ENCODE assay signal across 17 cellular contexts in the genomic region with DNA sequence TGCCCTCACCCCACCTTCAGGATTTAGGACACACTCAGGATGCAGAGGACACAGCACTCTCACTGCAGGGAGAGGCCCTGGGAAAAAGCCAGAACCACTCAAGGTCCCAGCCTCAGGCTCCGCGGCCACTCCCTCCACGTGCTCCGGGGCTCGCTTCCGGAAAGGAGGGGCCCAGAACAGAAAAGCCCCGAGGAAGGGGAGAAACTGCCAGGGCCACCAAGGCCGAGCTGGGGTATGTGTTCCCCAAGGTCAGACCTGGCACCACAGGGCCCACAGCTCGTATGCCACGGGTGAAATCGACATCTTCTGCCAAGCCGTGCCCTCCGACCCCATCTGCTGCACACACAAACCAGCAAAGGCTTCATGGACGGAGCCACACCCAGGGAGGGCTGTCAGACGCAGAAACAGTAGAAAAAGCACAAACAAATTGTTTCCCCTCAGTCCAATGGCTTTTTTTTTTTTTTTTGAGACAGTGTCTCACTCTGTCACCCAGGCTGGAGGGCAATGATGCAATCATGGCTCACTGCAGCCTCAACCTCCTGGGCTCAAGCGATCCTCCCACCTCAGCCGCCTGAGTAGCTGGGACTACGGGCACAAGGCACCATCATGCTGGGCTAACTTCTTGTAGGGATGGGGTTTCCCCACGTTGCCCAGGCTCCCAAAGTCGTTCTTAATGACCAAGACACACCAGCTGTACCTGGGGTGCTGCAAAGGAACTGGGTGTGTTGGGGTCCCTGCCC. TPM values are rescaled to one million over a fixed set of nuclear protein-coding genes. Genes with fewer than 3 reads are reported as not detected.
DNase-seq lines count a peak whose midpoint lies in the region; ATAC-seq and TF ChIP-seq lines count a peak whose summit lies in the region.
"Had no signal": no experiment of that assay in that cellular context is flagged by ENCODE, and none has a peak within 500 bp of the region (broad histone marks: within the 10 kb centered on the region; RNA-seq: fewer than 3 reads in every experiment).

No MANE protein-coding gene starts in this region.

- H3K27ac Mint-ChIP-seq in progenitor cell of endocrine pancreas = peak overlapping the region; percentile 33
- H3K27ac Mint-ChIP-seq: activated naive CD8-positive, alpha-beta T cell; CD4-positive, alpha-beta T cell had no signal

- peak overlapping the region; percentile 73 for H2AFZ ChIP-seq in PC-3 (ENCODE audit: low read length)

- H3K27me3 ChIP-seq in PC-3 (ENCODE audit: low read length) (no peaks in the 10 kb centered on the region), left ventricle myocardium inferior (ENCODE audit: low read depth) (no peaks in the 10 kb centered on the region), SJCRH30 (no peaks in the 10 kb centered on the region)
- H3K27me3 ChIP-seq: right lobe of liver, upper lobe of left lung had no signal

- peaks cover 10% of the 10 kb centered on the region for H3K36me3 Mint-ChIP-seq in progenitor cell of endocrine pancreas (ENCODE audit: insufficient read depth)
- H3K36me3 Mint-ChIP-seq: activated naive CD8-positive, alpha-beta T cell had no signal

- H3K36me3 ChIP-seq in PC-3 (ENCODE audit: low read depth, low read length) (no peaks in the 10 kb centered on the region), left ventricle myocardium inferior (peaks cover 41% of the 10 kb centered on the region), SJCRH30 (no peaks in the 10 kb centered on the region)
- H3K36me3 ChIP-seq: right lobe of liver had no signal

- no peaks in the 10 kb centered on the region for H3K9me3 ChIP-seq in PC-3 (ENCODE audit: low read length)
- no peaks in the 10 kb centered on the region for H3K9me3 ChIP-seq in left ventricle myocardium inferior (replicated peaks)
- no peaks in the 10 kb centered on the region; the same call in 1 of the 2 replicates for H3K9me3 ChIP-seq in SJCRH30 (replicated peaks)
- H3K9me3 ChIP-seq: right lobe of liver, upper lobe of left lung had no signal

- H3K9me3 Mint-ChIP-seq in progenitor cell of endocrine pancreas (ENCODE audit: low read depth) = no peaks in the 10 kb centered on the region
- H3K9me3 Mint-ChIP-seq: CD4-positive, alpha-beta T cell had no signal

- peak; percentile 44 for ATAC-seq in PC-3

- H3K4me1 ChIP-seq in PC-3 (ENCODE audit: insufficient read depth, low read length) = peaks cover 17% of the 10 kb centered on the region
- peaks cover 39% of the 10 kb centered on the region for H3K4me1 ChIP-seq in left ventricle myocardium inferior
- no peaks in the 10 kb centered on the region for H3K4me1 ChIP-seq in SJCRH30
- H3K4me1 ChIP-seq: right lobe of liver had no signal

- H3K4me2 ChIP-seq in PC-3 (ENCODE audit: low read length) = peak overlapping the region; percentile 41

- no peaks in the 10 kb centered on the region for H3K27me3 Mint-ChIP-seq in progenitor cell of endocrine pancreas
- H3K27me3 Mint-ChIP-seq: activated naive CD8-positive, alpha-beta T cell; CD4-positive, alpha-beta T cell had no signal

- H4K20me1 ChIP-seq in PC-3 (ENCODE audit: low read length) = no peaks in the 10 kb centered on the region

- POLR2A ChIA-PET in PC-3 (lab: Charles Lee; ENCODE audit: unreplicated experiment) = no interaction called here

- BruUV-seq in PC-3 (replicated peaks; lab: Mats Ljungman, UMichigan) = no TSS peak

- H3F3A ChIP-seq in PC-3 (ENCODE audit: low read length, unreplicated experiment) = no peaks in the 10 kb centered on the region

- intact Hi-C loops in PC-3 (cut with micrococcal nuclease) (no loop called here), left ventricle myocardium inferior (cut with micrococcal nuclease) (no loop called here)

- no peaks in the 10 kb centered on the region for H3K79me2 ChIP-seq in PC-3 (ENCODE audit: low read length)

- DNase-seq in HPDE6-E6E7 (ENCODE audit: extremely low spot score) (peak; percentile 76), PC-3 (peak; percentile 55), left ventricle myocardium inferior (peak; percentile 43), progenitor cell of endocrine pancreas (ENCODE audit: low spot score, unreplicated experiment) (no peak), NCI-H146 (lab: John Stamatoyannopoulos, UW) (no peak), SJCRH30 (no peak), NCI-H446 treated with DMSO at 0.1 percent for 48 hours (lab: John Stamatoyannopoulos, UW) (no peak)
- DNase-seq: activated CD4-positive, alpha-beta T cell treated with anti-CD3 and anti-CD28 coated beads for 4 hours; activated T-cell treated with anti-CD3 and anti-CD28 coated beads for 4 hours; CD4-positive, alpha-beta T cell; EL; NCI-H1417; right lobe of liver; stimulated activated CD4-positive, alpha-beta T cell treated with anti-CD3 and anti-CD28 coated beads, Interleukin-4, amount 100 ng/mL, for 4 hours; T-helper 2 cell had no signal

- TF ChIP-seq CTCF in PC-3 (conservative IDR thresholded peaks at IDR 0.05; ENCODE audit: low read depth, low read length) (no peak), left ventricle myocardium inferior (IDR thresholded peaks at IDR 0.05; ENCODE audit: borderline replicate concordance) (no peak), progenitor cell of endocrine pancreas (IDR thresholded peaks at IDR 0.05; ENCODE audit: unreplicated experiment) (no peak)

- peaks cover 9% of the 10 kb centered on the region for H3K4me1 Mint-ChIP-seq in progenitor cell of endocrine pancreas (ENCODE audit: low read depth)

- no peak overlapping the region for H3K4me3 Mint-ChIP-seq in progenitor cell of endocrine pancreas (ENCODE audit: low read depth)
- H3K4me3 Mint-ChIP-seq: activated naive CD8-positive, alpha-beta T cell; CD4-positive, alpha-beta T cell had no signal

- CTCF ChIA-PET in PC-3 (lab: Charles Lee) = interaction anchor here (0.6 kb wide), 2 partner anchors 13 to 25 kb away, joined by 3 to 7 read pairs; no protein-coding TSS in a partner anchor

- H3K4me3 ChIP-seq in PC-3 (ENCODE audit: low read length) (no peak overlapping the region), left ventricle myocardium inferior (no peak overlapping the region), SJCRH30 (no peak overlapping the region)
- H3K4me3 ChIP-seq: right lobe of liver, upper lobe of left lung had no signal

- H3K9ac ChIP-seq in PC-3 (ENCODE audit: low read length) = no peak overlapping the region

- H3K9me2 ChIP-seq in PC-3 (replicated peaks; ENCODE audit: low read length) = no peaks in the 10 kb centered on the region

- H3K27ac ChIP-seq in PC-3 (ENCODE audit: low read length) = 0 out of 2 replicates have a peak overlapping the region, but pooled peaks have one; percentile 28
- H3K27ac ChIP-seq in left ventricle myocardium inferior (replicated peaks) = peak overlapping the region; percentile 59
- no peak overlapping the region for H3K27ac ChIP-seq in SJCRH30
- H3K27ac ChIP-seq: right lobe of liver, upper lobe of left lung had no signal

RNA-seq across cellular contexts. Expression of a gene that starts 33.4 kb away (rescaled TPM):
- 116 TPM in 2 replicates for total RNA-seq in PC-3 (2014; rRNA removed)
- total RNA-seq in left ventricle myocardium inferior = 79.2 TPM
- total RNA-seq in progenitor cell of endocrine pancreas = 59.7 and 59.9 TPM in 2 replicates
- 52.8 and 64.7 TPM in 2 replicates for total RNA-seq in SJCRH30 (2014; rRNA removed; shearing (Covaris generic))

RNA-seq across cellular contexts. Expression of a gene that starts 36.5 kb away (rescaled TPM):
- total RNA-seq in PC-3 (2014; rRNA removed) = 17.3 and 18.6 TPM in 2 replicates
- total RNA-seq in left ventricle myocardium inferior = 3.4 TPM
- total RNA-seq in progenitor cell of endocrine pancreas = 17.2 and 21.0 TPM in 2 replicates
- total RNA-seq in SJCRH30 (2014; rRNA removed; shearing (Covaris generic)) = 4.5 and 10.0 TPM in 2 replicates

RNA-seq across cellular contexts. Expression of a gene that starts 58.1 kb away (rescaled TPM):
- total RNA-seq in PC-3 (2014; rRNA removed) = 2.8 and 7.3 TPM in 2 replicates
- 13.6 TPM for total RNA-seq in left ventricle myocardium inferior
- 31.2 and 32.2 TPM in 2 replicates for total RNA-seq in progenitor cell of endocrine pancreas
- total RNA-seq in SJCRH30 (2014; rRNA removed; shearing (Covaris generic)) = 4.0 and 5.0 TPM in 2 replicates

Comparison
In these comparisons a context has a peak if more than half of its experiments do, and no peak if none do; other contexts are left out.
1. DNase-seq: peak in HPDE6-E6E7 (single experiment), PC-3 (single experiment) and left ventricle myocardium inferior (single experiment); none in progenitor cell of endocrine pancreas (single experiment), NCI-H146 (single experiment), SJCRH30 (0 of 2) and NCI-H446 treated with DMSO at 0.1 percent for 48 hours (single experiment).